ENCODE assay signal across 14 cellular contexts in genomic region chr17:773467-774319, GRCh38. TPM values are rescaled to one million over a fixed set of nuclear protein-coding genes. Genes with fewer than 3 reads are reported as not detected.
A peak's percentile ranks its signal among the peaks of the same experiment; 100 is the strongest.
DNase-seq lines count a peak whose midpoint lies in the region; ATAC-seq and TF ChIP-seq lines count a peak whose summit lies in the region.
"Had no signal": no experiment of that assay in that cellular context is flagged by ENCODE, and none has a peak within 500 bp of the region (broad histone marks: within the 10 kb centered on the region; RNA-seq: fewer than 3 reads in every experiment).

No MANE protein-coding gene starts in this region.

- CTCF ChIA-PET in A673 (lab: Charles Lee): no interaction called here

- peaks cover 25% of the 10 kb centered on the region for H3K4me1 Mint-ChIP-seq in activated T-helper 1 cell treated with anti-CD3 and anti-CD28 coated beads, Interleukin-12 subunit alpha, Interleukin-12 subunit beta, Interleukin-2, Interleukin-4 antibody, amounts not matched to agents 30 ng/mL and 10 ng/mL and 1 ng/mL, durations not matched to agents 14 hours and 24 hours and 36 hours (ENCODE audit: low read depth)

- no peak overlapping the region for H3K4me3 ChIP-seq in A673 (ENCODE audit: low read depth, low read length, poor library complexity, severe bottlenecking)
- H3K4me3 ChIP-seq: pancreas had no signal

- no peaks in the 10 kb centered on the region for H3K27me3 Mint-ChIP-seq in activated T-helper 1 cell treated with anti-CD3 and anti-CD28 coated beads, Interleukin-12 subunit alpha, Interleukin-12 subunit beta, Interleukin-2, Interleukin-4 antibody, amounts not matched to agents 30 ng/mL and 10 ng/mL and 1 ng/mL, durations not matched to agents 14 hours and 24 hours and 36 hours (ENCODE audit: insufficient read depth)

- peaks cover 72% of the 10 kb centered on the region for H3K36me3 Mint-ChIP-seq in activated T-helper 1 cell treated with anti-CD3 and anti-CD28 coated beads, Interleukin-12 subunit alpha, Interleukin-12 subunit beta, Interleukin-2, Interleukin-4 antibody, amounts not matched to agents 30 ng/mL and 10 ng/mL and 1 ng/mL, durations not matched to agents 14 hours and 24 hours and 36 hours (ENCODE audit: low read depth)

- H3K9me3 Mint-ChIP-seq in activated T-helper 1 cell treated with anti-CD3 and anti-CD28 coated beads, Interleukin-12 subunit alpha, Interleukin-12 subunit beta, Interleukin-2, Interleukin-4 antibody, amounts not matched to agents 30 ng/mL and 10 ng/mL and 1 ng/mL, durations not matched to agents 14 hours and 24 hours and 36 hours: no peaks in the 10 kb centered on the region

- no peak for TF ChIP-seq CTCF in A673 (conservative IDR thresholded peaks at IDR 0.05; ENCODE audit: low read depth, low read length)

- no peaks in the 10 kb centered on the region for H3K27me3 ChIP-seq in A673 (replicated peaks; ENCODE audit: insufficient read depth, low read depth, low read length, poor library complexity)
- H3K27me3 ChIP-seq: pancreas had no signal

- no peak for ATAC-seq in GM19455 (IDR thresholded peaks at IDR 0.05; ENCODE audit: unreplicated experiment)
- ATAC-seq: Panc1, pancreas had no signal

- peak overlapping the region; percentile 61 for H3K27ac ChIP-seq in A673 (ENCODE audit: low read depth, low read length, poor library complexity, severe bottlenecking)
- H3K27ac ChIP-seq: C4-2B, pancreas had no signal

- no TSS peak for BruUV-seq in A673 (replicated peaks; lab: Mats Ljungman, UMichigan)

- peak overlapping the region; percentile 52 for H3K4me3 Mint-ChIP-seq in activated T-helper 1 cell treated with anti-CD3 and anti-CD28 coated beads, Interleukin-12 subunit alpha, Interleukin-12 subunit beta, Interleukin-2, Interleukin-4 antibody, amounts not matched to agents 30 ng/mL and 10 ng/mL and 1 ng/mL, durations not matched to agents 14 hours and 24 hours and 36 hours

- POLR2A ChIA-PET in A673 (lab: Charles Lee; ENCODE audit: low non-redundant PET): no interaction called here

- peaks cover 85% of the 10 kb centered on the region for H3K36me3 ChIP-seq in A673 (ENCODE audit: insufficient read depth, low read length, poor library complexity, severe bottlenecking)

- DNase-seq in A673 (ENCODE audit: low spot score) (peak; percentile 82), ELF-1 (ENCODE audit: low read depth, low spot score) (peak; percentile 51), myocyte (ENCODE audit: low read depth) (peak; percentile 55), NCI-H510A (lab: John Stamatoyannopoulos, UW) (no peak), NCI-H2107 (lab: John Stamatoyannopoulos, UW) (no peak)
- DNase-seq in activated T-helper 1 cell treated with anti-CD3 and anti-CD28 coated beads, Interleukin-12 subunit alpha, Interleukin-12 subunit beta, Interleukin-2, Interleukin-4 antibody, amounts not matched to agents 30 ng/mL and 10 ng/mL and 1 ng/mL, durations not matched to agents 14 hours and 24 hours and 36 hours (ENCODE audit: low spot score): no peak
- DNase-seq: activated gamma-delta T cell treated with Interleukin-2 at 50 U/mL for 16 hours, NCI-H1694 treated with DMSO at 0.1 percent for 48 hours, NCI-H526, substantia nigra had no signal

- H3K4me1 ChIP-seq in A673 (ENCODE audit: insufficient read depth, low read length, poor library complexity, severe bottlenecking): peaks cover 18% of the 10 kb centered on the region

- intact Hi-C loops in A673 (cut with micrococcal nuclease; ENCODE audit: unreplicated experiment): no loop called here
- intact Hi-C loops in activated T-helper 1 cell treated with anti-CD3 and anti-CD28 coated beads, Interleukin-12 subunit alpha, Interleukin-12 subunit beta, Interleukin-2, Interleukin-4 antibody, amounts not matched to agents 30 ng/mL and 10 ng/mL and 1 ng/mL, durations not matched to agents 14 hours and 24 hours and 36 hours (cut with micrococcal nuclease): loop anchor here (1.0 to 2.0 kb wide), 2 partner anchors 9 to 21 kb away; partner anchors contain the start of genes GEMIN4, GLOD4 and MRM3

- H3K9me3 ChIP-seq in A673 (ENCODE audit: low read depth, low read length, poor library complexity, severe bottlenecking): no peaks in the 10 kb centered on the region
- H3K9me3 ChIP-seq: pancreas had no signal

- H3K27ac Mint-ChIP-seq in activated T-helper 1 cell treated with anti-CD3 and anti-CD28 coated beads, Interleukin-12 subunit alpha, Interleukin-12 subunit beta, Interleukin-2, Interleukin-4 antibody, amounts not matched to agents 30 ng/mL and 10 ng/mL and 1 ng/mL, durations not matched to agents 14 hours and 24 hours and 36 hours: peak overlapping the region; percentile 92

RNA-seq across cellular contexts. Expression of gene GLOD4, which starts 8.4 kb away (rescaled TPM):
- 110 and 122 TPM in 2 replicates for total RNA-seq in A673 (2021)
- 97.0 and 97.6 TPM in 2 replicates for total RNA-seq in activated T-helper 1 cell treated with anti-CD3 and anti-CD28 coated beads, Interleukin-12 subunit alpha, Interleukin-12 subunit beta, Interleukin-2, Interleukin-4 antibody, amounts not matched to agents 30 ng/mL and 10 ng/mL and 1 ng/mL, durations not matched to agents 14 hours and 24 hours and 36 hours
- 89.4 and 103 TPM in 2 replicates for total RNA-seq in myocyte
- 85.9 TPM for polyA plus RNA-seq in myocyte (2012)

RNA-seq across cellular contexts. Expression of gene MRM3, which starts 8.5 kb away (rescaled TPM):
- total RNA-seq in A673 (2021): 38.5 and 39.5 TPM in 2 replicates
- total RNA-seq in activated T-helper 1 cell treated with anti-CD3 and anti-CD28 coated beads, Interleukin-12 subunit alpha, Interleukin-12 subunit beta, Interleukin-2, Interleukin-4 antibody, amounts not matched to agents 30 ng/mL and 10 ng/mL and 1 ng/mL, durations not matched to agents 14 hours and 24 hours and 36 hours: 31.7 and 32.0 TPM in 2 replicates
- 32.8 and 34.7 TPM in 2 replicates for total RNA-seq in myocyte
- polyA plus RNA-seq in myocyte (2012): 15.5 TPM

RNA-seq across cellular contexts. Expression of gene GEMIN4, which starts 21.6 kb away (rescaled TPM):
- total RNA-seq in A673 (2021) (58.7 and 66.3 TPM in 2 replicates), myocyte (11.4 TPM in 2 replicates)
- 64.6 and 68.6 TPM in 2 replicates for total RNA-seq in activated T-helper 1 cell treated with anti-CD3 and anti-CD28 coated beads, Interleukin-12 subunit alpha, Interleukin-12 subunit beta, Interleukin-2, Interleukin-4 antibody, amounts not matched to agents 30 ng/mL and 10 ng/mL and 1 ng/mL, durations not matched to agents 14 hours and 24 hours and 36 hours
- polyA plus RNA-seq in myocyte (2012): 12.2 TPM

RNA-seq across cellular contexts. Expression of gene TLCD3A, which starts 41.3 kb away (rescaled TPM):
- total RNA-seq in A673 (2021): 38.7 and 49.2 TPM in 2 replicates
- 36.3 and 36.8 TPM in 2 replicates for total RNA-seq in activated T-helper 1 cell treated with anti-CD3 and anti-CD28 coated beads, Interleukin-12 subunit alpha, Interleukin-12 subunit beta, Interleukin-2, Interleukin-4 antibody, amounts not matched to agents 30 ng/mL and 10 ng/mL and 1 ng/mL, durations not matched to agents 14 hours and 24 hours and 36 hours
- 10.2 and 11.3 TPM in 2 replicates for total RNA-seq in myocyte
- polyA plus RNA-seq in myocyte (2012): 17.7 TPM

RNA-seq across cellular contexts. Expression of gene VPS53, which starts 59.1 kb away (rescaled TPM):
- total RNA-seq in A673 (2021) (80.0 and 92.3 TPM in 2 replicates), myocyte (10.6 and 10.8 TPM in 2 replicates)
- 81.7 and 81.8 TPM in 2 replicates for total RNA-seq in activated T-helper 1 cell treated with anti-CD3 and anti-CD28 coated beads, Interleukin-12 subunit alpha, Interleukin-12 subunit beta, Interleukin-2, Interleukin-4 antibody, amounts not matched to agents 30 ng/mL and 10 ng/mL and 1 ng/mL, durations not matched to agents 14 hours and 24 hours and 36 hours
- 28.2 TPM for polyA plus RNA-seq in myocyte (2012)

Comparison
In these comparisons a context has a peak if more than half of its experiments do, and no peak if none do; other contexts are left out.
1. DNase-seq: peak in A673 (single experiment), ELF-1 (single experiment) and myocyte (single experiment); none in activated T-helper 1 cell treated with anti-CD3 and anti-CD28 coated beads, Interleukin-12 subunit alpha, Interleukin-12 subunit beta, Interleukin-2, Interleukin-4 antibody, amounts not matched to agents 30 ng/mL and 10 ng/mL and 1 ng/mL, durations not matched to agents 14 hours and 24 hours and 36 hours (single experiment), NCI-H510A (single experiment) and NCI-H2107 (single experiment).